In the genomic region with DNA sequence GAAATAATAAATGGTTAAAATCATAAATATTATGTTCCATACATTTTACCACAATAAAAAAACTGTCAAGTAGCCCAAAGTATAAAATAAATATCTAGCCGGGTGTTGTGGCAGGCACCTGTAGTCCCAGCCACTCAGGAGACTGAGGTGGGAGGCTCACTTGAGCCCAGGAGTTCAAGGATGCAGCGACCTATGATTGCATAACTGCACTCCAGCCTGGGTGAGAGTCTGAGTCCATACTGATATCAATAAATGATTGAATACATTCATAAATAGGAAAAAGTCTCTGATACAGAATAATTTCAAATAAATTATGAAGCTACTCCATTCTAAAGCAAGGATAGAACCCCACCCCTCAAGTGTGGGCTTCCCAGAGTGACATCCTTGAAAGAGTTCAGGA, we compare ENCODE assay signal across 27 cellular contexts.
DNase-seq lines count a peak whose midpoint lies in the region; ATAC-seq, FAIRE-seq and TF ChIP-seq lines count a peak whose summit lies in the region.
"Had no signal": no experiment of that assay in that cellular context is flagged by ENCODE, and none has a peak within 500 bp of the region (broad histone marks: within the 10 kb centered on the region; RNA-seq: fewer than 3 reads in every experiment).

No MANE protein-coding gene starts in this region.

- H3K4me2 ChIP-seq in HepG2 (ENCODE audit: low read depth, low read length), result no peak overlapping the region
- H3K4me2 ChIP-seq: BLaER1 had no signal

- DNase-seq in HepG2 (ENCODE audit: low spot score) (no peak), right lobe of liver (no peak), endodermal cell (peak; percentile 17), posterior vena cava (ENCODE audit: low spot score) (peak; percentile 15), NCI-H2029 treated with DMSO at 0.1 percent for 48 hours (lab: John Stamatoyannopoulos, UW) (no peak)
- DNase-seq: 8988T; ACHN; BE2C; C1 segment of cervical spinal cord; CD4-positive, alpha-beta memory T cell; CD4-positive, CD25-positive, alpha-beta regulatory T cell; CD8-positive, alpha-beta memory T cell; COR-L47; DMS 273 treated with DMSO at 0.1 percent for 48 hours; DMS153; DMS53; DMS79; DND-41; EL; GDM1 had no signal

- peaks cover 9% of the 10 kb centered on the region; the same call in 1 of the 2 replicates for H3K4me1 ChIP-seq in HepG2 (ENCODE audit: insufficient read depth, low read length)
- H3K4me1 ChIP-seq in right lobe of liver, result no peaks in the 10 kb centered on the region
- no peaks in the 10 kb centered on the region for H3K4me1 ChIP-seq in endodermal cell (ENCODE audit: control insufficient read depth, insufficient read depth, low read length)
- H3K4me1 ChIP-seq: BE2C had no signal

- no peak for FAIRE-seq in HepG2 (lab: Jason Lieb, UNC)
- FAIRE-seq: A204.1, GM12878, GM12892, GM18507 had no signal

- H3K9me3 ChIP-seq in HepG2 (ENCODE audit: low read length), result no peaks in the 10 kb centered on the region
- H3K9me3 ChIP-seq in right lobe of liver, result no peaks in the 10 kb centered on the region
- H3K9me3 ChIP-seq in endodermal cell (ENCODE audit: control insufficient read depth, low read length), result no peaks in the 10 kb centered on the region
- H3K9me3 ChIP-seq: BE2C had no signal

- TF ChIP-seq CTCF in HepG2 (CRISPR knock-in tag; IDR thresholded peaks at IDR 0.05), result no peak
- no peak for TF ChIP-seq CTCF in right lobe of liver (IDR thresholded peaks at IDR 0.05)
- no peak for TF ChIP-seq CTCF in endodermal cell (conservative IDR thresholded peaks at IDR 0.05)

- H3K9me3 Mint-ChIP-seq in endodermal cell, result no peaks in the 10 kb centered on the region
- H3K9me3 Mint-ChIP-seq: CD4-positive, alpha-beta memory T cell had no signal

- H3K4me1 Mint-ChIP-seq in endodermal cell, result no peaks in the 10 kb centered on the region

- no peak overlapping the region for H3K27ac Mint-ChIP-seq in endodermal cell
- H3K27ac Mint-ChIP-seq: CD14-positive monocyte; CD4-positive, alpha-beta memory T cell; CD4-positive, CD25-positive, alpha-beta regulatory T cell; CD8-positive, alpha-beta memory T cell had no signal

- H3K79me2 ChIP-seq in HepG2 (ENCODE audit: insufficient read depth, low read length), result no peaks in the 10 kb centered on the region

- H3K27me3 ChIP-seq in HepG2 (ENCODE audit: control insufficient read depth in 1 of 2, insufficient read depth in 2 of 2, low read length in 2 of 2) (peaks cover 3 to 40% of the 10 kb centered on the region in 2 experiments; a peak in 3 of 5 replicates), right lobe of liver (no peaks in the 10 kb centered on the region), endodermal cell (ENCODE audit: control insufficient read depth, insufficient read depth, low read length, poor library complexity, severe bottlenecking) (peaks cover 8% of the 10 kb centered on the region)
- H3K27me3 ChIP-seq: BE2C had no signal

- intact Hi-C loops in HepG2 (cut with micrococcal nuclease; ENCODE audit: unreplicated experiment) (no loop called here), right lobe of liver (cut with DNase I) (no loop called here), posterior vena cava (cut with DNase I) (no loop called here)

- H3K4me3 ChIP-seq in HepG2 (replicated peaks in 1 of 3; ENCODE audit: insufficient read depth in 1 of 3, low read depth in 2 of 3, low read length in 3 of 3), result no peak overlapping the region
- no peak overlapping the region for H3K4me3 ChIP-seq in right lobe of liver
- no peak overlapping the region for H3K4me3 ChIP-seq in endodermal cell (ENCODE audit: low read length)
- H3K4me3 ChIP-seq: BLaER1, GM12878 had no signal

- in situ Hi-C loops in HepG2 (cut with HindIII; ENCODE audit: extremely low pct_ligation_motif_present, low pct_unique_long_range_greater_than_20kb), result no loop called here

- TF ChIP-seq RAD21 in HepG2 (CRISPR knock-in tag; IDR thresholded peaks at IDR 0.05), result no peak

- no TSS peak for BruUV-seq in HepG2 (replicated peaks; lab: Mats Ljungman, UMichigan)

- CTCF ChIA-PET in HepG2 (lab: Yijun Ruan, JAX; ENCODE audit: low intra/inter-chr PET ratio, low total read pairs), result no interaction called here

- no peaks in the 10 kb centered on the region for H3K36me3 Mint-ChIP-seq in endodermal cell (ENCODE audit: low read depth)
- H3K36me3 Mint-ChIP-seq: CD4-positive, alpha-beta memory T cell; CD8-positive, alpha-beta memory T cell had no signal

- H3K27ac ChIP-seq in HepG2 (ENCODE audit: extremely low read length, insufficient read depth, low read length), result no peak overlapping the region
- H3K27ac ChIP-seq in right lobe of liver, result no peak overlapping the region
- no peak overlapping the region for H3K27ac ChIP-seq in endodermal cell (ENCODE audit: low read depth, low read length)
- H3K27ac ChIP-seq: BLaER1 had no signal

- H2AFZ ChIP-seq in HepG2 (ENCODE audit: low read length), result no peak overlapping the region

- POLR2A ChIA-PET in HepG2 (lab: Yijun Ruan, JAX), result no interaction called here

- H3K27me3 Mint-ChIP-seq in endodermal cell (ENCODE audit: insufficient read depth), result peaks cover 11% of the 10 kb centered on the region

- 0% methylated on average over 2 of the region's 2 CpGs for WGBS in HepG2 (ENCODE audit: low lambda C conversion rate)
- WGBS in right lobe of liver (ENCODE audit: insufficient coverage, low coverage, low lambda C conversion rate, missing lambda C conversion rate), result 37% methylated on average over 2 of the region's 2 CpGs
- 83 to 94% methylated on average over 1 to 2 of the region's 2 CpGs for WGBS in endodermal cell (ENCODE audit: insufficient coverage in 1 of 2, insufficient read length in 1 of 2), 2 experiments

- ATAC-seq in HepG2, result no peak
- no peak for ATAC-seq in right lobe of liver
- no peak for ATAC-seq in HG03025 (IDR thresholded peaks at IDR 0.05; ENCODE audit: low FRiP score, unreplicated experiment)
- ATAC-seq: GM12878 had no signal

- H3K9ac ChIP-seq in HepG2 (ENCODE audit: insufficient read depth, low read depth, low read length) (no peak overlapping the region), endodermal cell (ENCODE audit: extremely low read depth, low read length, poor library complexity, severe bottlenecking) (no peak overlapping the region)
- H3K9ac ChIP-seq: BLaER1 had no signal

- H4K20me1 ChIP-seq in HepG2 (ENCODE audit: insufficient read depth, low read length), result no peaks in the 10 kb centered on the region
- H4K20me1 ChIP-seq: BLaER1 had no signal

- no peak overlapping the region for H3K4me3 Mint-ChIP-seq in endodermal cell
- H3K4me3 Mint-ChIP-seq: CD14-positive monocyte; CD4-positive, alpha-beta memory T cell; CD4-positive, CD25-positive, alpha-beta regulatory T cell; CD8-positive, alpha-beta memory T cell had no signal

- no peaks in the 10 kb centered on the region for H3K36me3 ChIP-seq in HepG2 (replicated peaks in 1 of 2; ENCODE audit: control insufficient read depth in 1 of 2, insufficient read depth in 2 of 2, low read length in 2 of 2)
- H3K36me3 ChIP-seq in right lobe of liver, result no peaks in the 10 kb centered on the region
- H3K36me3 ChIP-seq in endodermal cell (ENCODE audit: control insufficient read depth, insufficient read depth, low read length), result no peaks in the 10 kb centered on the region
- H3K36me3 ChIP-seq: BE2C, BLaER1 had no signal

- TF ChIP-seq POLR2A in HepG2 (IDR thresholded peaks at IDR 0.05; ENCODE audit: insufficient read depth in 1 of 2, low read depth in 2 of 2, low read length in 2 of 2) (no peak), right lobe of liver (IDR thresholded peaks at IDR 0.05) (no peak)

- TF ChIP-seq EP300 in HepG2 (IDR thresholded peaks at IDR 0.05; ENCODE audit: low read depth in 2 of 2, low read length in 2 of 2) (no peak), HepG2 (CRISPR knock-in tag; IDR thresholded peaks at IDR 0.05; ENCODE audit: borderline replicate concordance) (no peak)

TF ChIP-seq in HepG2, 621 proteins besides CTCF, POLR2A, EP300 and RAD21 (continues in another document):
- TF ChIP-seq ZNF564 (CRISPR knock-in tag; IDR thresholded peaks at IDR 0.05) (no peak), CEBPB (IDR thresholded peaks at IDR 0.05; ENCODE audit: borderline replicate concordance, low read depth, low read length) (peak; percentile 52), RFX5 (IDR thresholded peaks at IDR 0.05; ENCODE audit: low read depth, low read length) (no peak), MIXL1 (CRISPR knock-in tag; IDR thresholded peaks at IDR 0.05) (no peak), CEBPG (CRISPR knock-in tag; IDR thresholded peaks at IDR 0.05) (peak; percentile 43), TOE1 (CRISPR knock-in tag; IDR thresholded peaks at IDR 0.05) (no peak), TERF1 (CRISPR knock-in tag; IDR thresholded peaks at IDR 0.05) (no peak), ZNF335 (CRISPR knock-in tag; IDR thresholded peaks at IDR 0.05) (no peak), KAT8 (CRISPR knock-in tag; IDR thresholded peaks at IDR 0.05) (no peak), SP4 (CRISPR knock-in tag; IDR thresholded peaks at IDR 0.05) (no peak), RELA (CRISPR knock-in tag; IDR thresholded peaks at IDR 0.05) (no peak), RARA (CRISPR knock-in tag; IDR thresholded peaks at IDR 0.05) (peak; percentile 73)
- TF ChIP-seq, protein P1, sequence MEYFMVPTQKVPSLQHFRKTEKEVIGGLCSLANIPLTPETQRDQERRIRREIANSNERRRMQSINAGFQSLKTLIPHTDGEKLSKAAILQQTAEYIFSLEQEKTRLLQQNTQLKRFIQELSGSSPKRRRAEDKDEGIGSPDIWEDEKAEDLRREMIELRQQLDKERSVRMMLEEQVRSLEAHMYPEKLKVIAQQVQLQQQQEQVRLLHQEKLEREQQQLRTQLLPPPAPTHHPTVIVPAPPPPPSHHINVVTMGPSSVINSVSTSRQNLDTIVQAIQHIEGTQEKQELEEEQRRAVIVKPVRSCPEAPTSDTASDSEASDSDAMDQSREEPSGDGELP (IDR thresholded peaks at IDR 0.05; ENCODE audit: borderline replicate concordance, low read depth), result no peak
- TF ChIP-seq, protein P2, sequence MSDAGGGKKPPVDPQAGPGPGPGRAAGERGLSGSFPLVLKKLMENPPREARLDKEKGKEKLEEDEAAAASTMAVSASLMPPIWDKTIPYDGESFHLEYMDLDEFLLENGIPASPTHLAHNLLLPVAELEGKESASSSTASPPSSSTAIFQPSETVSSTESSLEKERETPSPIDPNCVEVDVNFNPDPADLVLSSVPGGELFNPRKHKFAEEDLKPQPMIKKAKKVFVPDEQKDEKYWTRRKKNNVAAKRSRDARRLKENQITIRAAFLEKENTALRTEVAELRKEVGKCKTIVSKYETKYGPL (CRISPR knock-in tag; IDR thresholded peaks at IDR 0.05), result peak; percentile 19; the same call in 1 of the 2 replicates

Comparison
In these comparisons a context has a peak if more than half of its experiments do, and no peak if none do; other contexts are left out.
1. DNase-seq: peak in endodermal cell (single experiment) and posterior vena cava (single experiment); none in HepG2 (single experiment), right lobe of liver (0 of 3) and NCI-H2029 treated with DMSO at 0.1 percent for 48 hours (single experiment).